ENCODE assay signal across 1 cellular context in the genomic region with DNA sequence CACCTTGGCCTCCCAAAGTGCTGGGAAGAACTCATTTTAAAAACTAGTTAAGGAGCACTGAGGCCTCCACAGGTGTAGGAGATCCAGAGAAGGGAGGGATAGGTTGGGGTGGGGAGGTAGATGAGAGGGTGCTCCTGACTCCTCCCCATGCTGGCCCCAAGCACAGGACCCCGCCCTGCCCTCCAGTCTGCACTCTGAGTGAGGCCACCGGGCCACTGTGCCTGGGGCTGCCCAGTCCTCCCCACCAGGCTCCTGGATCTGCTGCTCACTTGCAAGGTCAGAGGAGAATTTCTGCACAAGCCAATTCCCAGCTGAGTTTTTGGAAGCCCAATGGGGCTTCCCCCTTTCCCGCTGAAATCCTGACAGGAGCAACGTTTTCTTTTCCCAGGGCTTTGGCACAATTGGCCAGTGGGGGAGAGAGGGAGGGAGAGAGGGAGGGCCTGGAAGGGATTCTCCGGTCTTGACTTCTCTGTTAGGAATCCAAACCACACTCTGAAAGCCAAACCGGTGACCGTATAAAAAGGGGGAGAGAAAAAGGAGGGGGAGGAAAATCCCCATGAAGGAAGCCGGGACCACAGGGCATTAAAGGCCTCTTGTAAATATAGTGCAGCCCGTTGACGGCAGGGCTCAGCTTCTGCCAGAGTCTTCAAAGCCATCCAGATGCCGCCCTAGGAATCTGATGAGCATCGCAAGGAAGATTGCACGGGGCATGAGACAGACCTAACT.
TF ChIP-seq lines count a peak whose summit lies in the region.

No MANE protein-coding gene starts in this region.

TF ChIP-seq in HCT116, 20 proteins besides CTCF, POLR2A, EP300 and RAD21 (continued from another document):
- TF ChIP-seq, protein P1, sequence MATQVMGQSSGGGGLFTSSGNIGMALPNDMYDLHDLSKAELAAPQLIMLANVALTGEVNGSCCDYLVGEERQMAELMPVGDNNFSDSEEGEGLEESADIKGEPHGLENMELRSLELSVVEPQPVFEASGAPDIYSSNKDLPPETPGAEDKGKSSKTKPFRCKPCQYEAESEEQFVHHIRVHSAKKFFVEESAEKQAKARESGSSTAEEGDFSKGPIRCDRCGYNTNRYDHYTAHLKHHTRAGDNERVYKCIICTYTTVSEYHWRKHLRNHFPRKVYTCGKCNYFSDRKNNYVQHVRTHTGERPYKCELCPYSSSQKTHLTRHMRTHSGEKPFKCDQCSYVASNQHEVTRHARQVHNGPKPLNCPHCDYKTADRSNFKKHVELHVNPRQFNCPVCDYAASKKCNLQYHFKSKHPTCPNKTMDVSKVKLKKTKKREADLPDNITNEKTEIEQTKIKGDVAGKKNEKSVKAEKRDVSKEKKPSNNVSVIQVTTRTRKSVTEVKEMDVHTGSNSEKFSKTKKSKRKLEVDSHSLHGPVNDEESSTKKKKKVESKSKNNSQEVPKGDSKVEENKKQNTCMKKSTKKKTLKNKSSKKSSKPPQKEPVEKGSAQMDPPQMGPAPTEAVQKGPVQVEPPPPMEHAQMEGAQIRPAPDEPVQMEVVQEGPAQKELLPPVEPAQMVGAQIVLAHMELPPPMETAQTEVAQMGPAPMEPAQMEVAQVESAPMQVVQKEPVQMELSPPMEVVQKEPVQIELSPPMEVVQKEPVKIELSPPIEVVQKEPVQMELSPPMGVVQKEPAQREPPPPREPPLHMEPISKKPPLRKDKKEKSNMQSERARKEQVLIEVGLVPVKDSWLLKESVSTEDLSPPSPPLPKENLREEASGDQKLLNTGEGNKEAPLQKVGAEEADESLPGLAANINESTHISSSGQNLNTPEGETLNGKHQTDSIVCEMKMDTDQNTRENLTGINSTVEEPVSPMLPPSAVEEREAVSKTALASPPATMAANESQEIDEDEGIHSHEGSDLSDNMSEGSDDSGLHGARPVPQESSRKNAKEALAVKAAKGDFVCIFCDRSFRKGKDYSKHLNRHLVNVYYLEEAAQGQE (IDR thresholded peaks at IDR 0.05; ENCODE audit: low read depth): no peak
- TF ChIP-seq EZH2 (IDR thresholded peaks at IDR 0.05): no peak
